In genomic region chr7:133861876-133862275, GRCh38 we compare ENCODE assay signal across 29 cellular contexts.
"Had no signal": no experiment of that assay in that cellular context is flagged by ENCODE, and none has a peak within 500 bp of the region (broad histone marks: within the 10 kb centered on the region; RNA-seq: fewer than 3 reads in every experiment).

No MANE protein-coding gene starts in this region.

- H3K27ac ChIP-seq: esophagus squamous epithelium, heart right ventricle, left lung, lower lobe of right lung, skin epidermis, thoracic aorta, WERI-Rb-1 had no signal

- DNase-seq: activated CD4-positive, alpha-beta memory T cell treated with anti-CD3 and anti-CD28 coated beads, Interleukin-2, amount 10 ng/mL, durations not matched to agents 7 days and 5 days; activated CD4-positive, alpha-beta T cell treated with anti-CD3 and anti-CD28 coated beads, Interleukin-2, amount 10 ng/mL, durations not matched to agents 24 days and 14 days; activated CD4-positive, CD25-positive, alpha-beta regulatory T cell treated with anti-CD3 and anti-CD28 coated beads, Interleukin-2, amount 50 U/mL, for 72 hours; activated CD8-positive, alpha-beta memory T cell treated with anti-CD3 and anti-CD28 coated beads, Interleukin-2, amount 50 U/mL, for 48 hours; activated gamma-delta T cell; activated naive CD4-positive, alpha-beta T cell treated with anti-CD3 and anti-CD28 coated beads, Interleukin-2, amount 10 ng/mL, durations not matched to agents 7 days and 5 days; activated T-cell treated with anti-CD3 and anti-CD28 coated beads, Interleukin-2, amount 50 U/mL, for 24 hours; amygdala; endodermal cell; esophagus squamous epithelium; foreskin melanocyte; heart right ventricle; kidney glomerular epithelial cell; lower lobe of right lung; mesendoderm; natural killer cell; posterior cingulate gyrus; stimulated activated CD4-positive, alpha-beta T cell treated with anti-CD3 and anti-CD28 coated beads, Interleukin-12 subunit alpha, Interleukin-12 subunit beta, amount 100 ng/mL, for 4 hours; stimulated activated CD4-positive, alpha-beta T cell treated with anti-CD3 and anti-CD28 coated beads, Interleukin-4, amount 100 ng/mL, for 1 hour; T-helper 9 cell; trophoblast cell; WERI-Rb-1 had no signal

- H3K27me3 ChIP-seq: esophagus squamous epithelium, heart right ventricle, left lung had no signal

- H3K9me3 ChIP-seq: esophagus squamous epithelium, heart right ventricle, left lung, lower lobe of right lung, thoracic aorta had no signal

- H3K4me1 ChIP-seq: esophagus squamous epithelium, left lung, lower lobe of right lung had no signal

- FAIRE-seq: TTC549, urothelium cell line had no signal

- H3K4me3 ChIP-seq: esophagus squamous epithelium, heart right ventricle, left lung, lower lobe of right lung, skin epidermis, thoracic aorta had no signal

- H3K36me3 ChIP-seq: heart right ventricle, left lung, lower lobe of right lung, thoracic aorta, WERI-Rb-1 had no signal

- ATAC-seq: heart right ventricle; left lung; lower lobe of right lung; natural killer cell; sciatic nerve; stimulated activated effector memory CD8-positive, alpha-beta T cell treated with anti-CD3 and anti-CD28 coated beads, Interleukin-12 subunit alpha, Interleukin-12 subunit beta, amount 100 ng/mL, for 72 hours had no signal
